32 cellular contexts compared by ENCODE assay signal in genomic region chr13:106233336-106233735, GRCh38.
"Had no signal": no experiment of that assay in that cellular context is flagged by ENCODE, and none has a peak within 500 bp of the region (broad histone marks: within the 10 kb centered on the region; RNA-seq: fewer than 3 reads in every experiment).

No MANE protein-coding gene starts in this region.

- H3K27ac ChIP-seq: adrenal gland, body of pancreas, breast epithelium, cardiac muscle cell, colonic mucosa, epithelial cell of prostate, esophagus squamous epithelium, gastroesophageal sphincter, heart right ventricle, hepatocyte, VCaP had no signal

- H3K9me3 Mint-ChIP-seq: activated CD8-positive, alpha-beta T cell treated with anti-CD3 and anti-CD28 coated beads for 36 hours had no signal

- H3K9me3 ChIP-seq: body of pancreas, breast epithelium, colonic mucosa, esophagus squamous epithelium, gastroesophageal sphincter had no signal

- H3K4me1 ChIP-seq: adrenal gland, body of pancreas, breast epithelium, colonic mucosa, esophagus squamous epithelium, gastroesophageal sphincter had no signal

- ATAC-seq: activated CD4-positive, CD25-positive, alpha-beta regulatory T cell treated with anti-CD3 and anti-CD28 coated beads, Interleukin-2, amount 50 U/mL, for 24 hours; activated CD8-positive, alpha-beta T cell treated with anti-CD3 and anti-CD28 coated beads for 36 hours; activated naive CD8-positive, alpha-beta T cell treated with anti-CD3 and anti-CD28 coated beads, Interleukin-2, amount 50 U/mL, for 24 hours; activated T-cell treated with anti-CD3 and anti-CD28 coated beads, Interleukin-2, amount 50 U/mL, for 4 hours; activated T-helper 17 cell treated with anti-CD3 and anti-CD28 coated beads, Interleukin-2, amount 50 U/mL, for 72 hours; body of pancreas; gastroesophageal sphincter had no signal

- H3K4me3 Mint-ChIP-seq: activated B cell treated with CpG ODN at 0.5 μM for 24 hours; activated CD8-positive, alpha-beta T cell treated with anti-CD3 and anti-CD28 coated beads for 36 hours; activated naive CD4-positive, alpha-beta T cell treated with anti-CD3 and anti-CD28 coated beads for 36 hours; activated naive CD4-positive, alpha-beta T cell treated with anti-CD3 and anti-CD28 coated beads, Interleukin-2, amount 50 U/mL, for 24 hours; activated naive CD8-positive, alpha-beta T cell treated with anti-CD3 and anti-CD28 coated beads for 36 hours; activated naive CD8-positive, alpha-beta T cell treated with anti-CD3 and anti-CD28 coated beads, Interleukin-2, amount 50 U/mL, for 24 hours; activated T-cell treated with anti-CD3 and anti-CD28 coated beads, Interleukin-2, amount 50 U/mL, for 4 hours; activated T-helper 17 cell treated with anti-CD3 and anti-CD28 coated beads, Interleukin-2, amount 50 U/mL, for 72 hours had no signal

- H3K27ac Mint-ChIP-seq: activated B cell treated with CpG ODN at 0.5 μM for 24 hours; activated CD8-positive, alpha-beta T cell treated with anti-CD3 and anti-CD28 coated beads for 36 hours; activated naive CD4-positive, alpha-beta T cell treated with anti-CD3 and anti-CD28 coated beads for 36 hours; activated naive CD4-positive, alpha-beta T cell treated with anti-CD3 and anti-CD28 coated beads, Interleukin-2, amount 50 U/mL, for 24 hours; activated naive CD8-positive, alpha-beta T cell treated with anti-CD3 and anti-CD28 coated beads for 36 hours; activated naive CD8-positive, alpha-beta T cell treated with anti-CD3 and anti-CD28 coated beads, Interleukin-2, amount 50 U/mL, for 24 hours; activated T-helper 17 cell treated with anti-CD3 and anti-CD28 coated beads, Interleukin-2, amount 50 U/mL, for 72 hours had no signal

- H3K36me3 Mint-ChIP-seq: activated naive CD4-positive, alpha-beta T cell treated with anti-CD3 and anti-CD28 coated beads, Interleukin-2, amount 50 U/mL, for 24 hours; activated naive CD8-positive, alpha-beta T cell treated with anti-CD3 and anti-CD28 coated beads for 36 hours had no signal

- H3K27me3 Mint-ChIP-seq: activated B cell treated with CpG ODN at 0.5 μM for 24 hours; activated CD8-positive, alpha-beta T cell treated with anti-CD3 and anti-CD28 coated beads for 36 hours; activated naive CD4-positive, alpha-beta T cell treated with anti-CD3 and anti-CD28 coated beads, Interleukin-2, amount 50 U/mL, for 24 hours; activated naive CD8-positive, alpha-beta T cell treated with anti-CD3 and anti-CD28 coated beads for 36 hours; activated naive CD8-positive, alpha-beta T cell treated with anti-CD3 and anti-CD28 coated beads, Interleukin-2, amount 50 U/mL, for 24 hours; activated T-helper 17 cell treated with anti-CD3 and anti-CD28 coated beads, Interleukin-2, amount 50 U/mL, for 72 hours had no signal

- H3K27me3 ChIP-seq: adrenal gland, body of pancreas, breast epithelium, cardiac muscle cell, colonic mucosa, esophagus squamous epithelium, gastroesophageal sphincter, hepatocyte had no signal

- H3K4me1 Mint-ChIP-seq: activated B cell treated with CpG ODN at 0.5 μM for 24 hours; activated naive CD4-positive, alpha-beta T cell treated with anti-CD3 and anti-CD28 coated beads, Interleukin-2, amount 50 U/mL, for 24 hours; activated naive CD8-positive, alpha-beta T cell treated with anti-CD3 and anti-CD28 coated beads for 36 hours; activated naive CD8-positive, alpha-beta T cell treated with anti-CD3 and anti-CD28 coated beads, Interleukin-2, amount 50 U/mL, for 24 hours; activated T-helper 17 cell treated with anti-CD3 and anti-CD28 coated beads, Interleukin-2, amount 50 U/mL, for 72 hours had no signal

- DNase-seq: activated B cell treated with CpG ODN at 0.5 μM for 24 hours; activated CD4-positive, alpha-beta T cell treated with anti-CD3 and anti-CD28 coated beads for 48 hours; activated CD4-positive, alpha-beta T cell treated with anti-CD3 and anti-CD28 coated beads, Interleukin-2, amount 50 U/mL, for 1 hour; activated CD4-positive, alpha-beta T cell treated with anti-CD3 and anti-CD28 coated beads, Interleukin-2, amount 50 U/mL, for 48 hours; activated CD8-positive, alpha-beta memory T cell treated with anti-CD3 and anti-CD28 coated beads for 24 hours; activated CD8-positive, alpha-beta T cell treated with anti-CD3 and anti-CD28 coated beads for 36 hours; activated effector memory CD4-positive, alpha-beta T cell treated with anti-CD3 and anti-CD28 coated beads, Interleukin-2, amount 50 U/mL, for 16 hours; activated naive CD4-positive, alpha-beta T cell treated with anti-CD3 and anti-CD28 coated beads for 36 hours; activated naive CD8-positive, alpha-beta T cell treated with anti-CD3 and anti-CD28 coated beads for 36 hours; activated naive CD8-positive, alpha-beta T cell treated with anti-CD3 and anti-CD28 coated beads, Interleukin-2, amount 50 U/mL, for 24 hours; activated T-cell treated with anti-CD3 and anti-CD28 coated beads, Interleukin-2, amount 50 U/mL, for 4 hours; adrenal gland; amygdala; aorta; body of pancreas; central memory CD4-positive, alpha-beta T cell; cerebellar nuclear complex; colonic mucosa; effector CD8-positive, alpha-beta T cell; esophagus squamous epithelium; foreskin melanocyte; heart right ventricle; T-helper 2 cell had no signal

- H3K36me3 ChIP-seq: adrenal gland, breast epithelium, cardiac muscle cell, colonic mucosa, esophagus squamous epithelium, gastroesophageal sphincter, heart right ventricle had no signal

- H3K4me3 ChIP-seq: adrenal gland, body of pancreas, breast epithelium, cardiac muscle cell, colonic mucosa, esophagus squamous epithelium, gastroesophageal sphincter, heart right ventricle, hepatocyte had no signal
